In genomic region chr17:71793550-71793949, GRCh38 we compare ENCODE assay signal across 23 cellular contexts.
"Had no signal": no experiment of that assay in that cellular context is flagged by ENCODE, and none has a peak within 500 bp of the region (broad histone marks: within the 10 kb centered on the region; RNA-seq: fewer than 3 reads in every experiment).

No MANE protein-coding gene starts in this region.

- H3K27me3 ChIP-seq: cardiac muscle cell, dorsolateral prefrontal cortex, gastroesophageal sphincter, heart left ventricle, ovary, right lobe of liver, transverse colon, uterus had no signal

- H3K4me1 ChIP-seq: gastroesophageal sphincter, heart left ventricle, psoas muscle, right lobe of liver, suprapubic skin, transverse colon, uterus had no signal

- H3K9me3 ChIP-seq: gastroesophageal sphincter, heart left ventricle, ovary, psoas muscle, right lobe of liver, suprapubic skin, transverse colon, uterus had no signal

- H3K36me3 Mint-ChIP-seq: activated naive CD8-positive, alpha-beta T cell treated with anti-CD3 and anti-CD28 coated beads, Interleukin-2, amount 10 ng/mL, durations not matched to agents 7 days and 5 days; naive thymus-derived CD8-positive, alpha-beta T cell; T-cell had no signal

- H3K4me3 ChIP-seq: cardiac muscle cell, dorsolateral prefrontal cortex, gastroesophageal sphincter, heart left ventricle, ovary, psoas muscle, right lobe of liver, smooth muscle cell, suprapubic skin, transverse colon, uterus had no signal

- DNase-seq: activated B cell treated with CpG ODN at 0.5 μM for 24 hours; activated CD4-positive, alpha-beta memory T cell treated with anti-CD3 and anti-CD28 coated beads, Interleukin-2, amount 10 ng/mL, durations not matched to agents 7 days and 5 days; activated CD4-positive, alpha-beta T cell treated with anti-CD3 and anti-CD28 coated beads for 48 hours; activated naive CD4-positive, alpha-beta T cell treated with Interleukin-2 at 50 U/mL for 16 hours; activated naive CD8-positive, alpha-beta T cell treated with anti-CD3 and anti-CD28 coated beads, Interleukin-2, amount 10 ng/mL, durations not matched to agents 7 days and 5 days; activated T-cell treated with anti-CD3 and anti-CD28 coated beads, Interleukin-2, amount 50 U/mL, for 24 hours; dorsolateral prefrontal cortex; heart left ventricle; mesendoderm; naive thymus-derived CD8-positive, alpha-beta T cell; ovary; psoas muscle; right lobe of liver; stimulated activated CD4-positive, alpha-beta T cell treated with anti-CD3 and anti-CD28 coated beads, Interleukin-4, amount 100 ng/mL, for 1 hour; stimulated activated naive CD8-positive, alpha-beta T cell treated with anti-CD3 and anti-CD28 coated beads, Interleukin-15, amount 100 ng/mL, for 72 hours; T-cell; transverse colon; uterus had no signal

- H3K4me2 ChIP-seq: smooth muscle cell had no signal

- ATAC-seq: gastroesophageal sphincter; heart left ventricle; naive thymus-derived CD8-positive, alpha-beta T cell; psoas muscle; right lobe of liver; stimulated activated naive CD8-positive, alpha-beta T cell treated with anti-CD3 and anti-CD28 coated beads, Interleukin-15, amount 100 ng/mL, for 72 hours; T-cell had no signal

- H3K27ac ChIP-seq: cardiac muscle cell, dorsolateral prefrontal cortex, gastroesophageal sphincter, heart left ventricle, ovary, psoas muscle, right lobe of liver, suprapubic skin, transverse colon, uterus had no signal

- H3K27me3 Mint-ChIP-seq: activated B cell treated with CpG ODN at 0.5 μM for 24 hours; activated CD4-positive, alpha-beta memory T cell treated with anti-CD3 and anti-CD28 coated beads, Interleukin-2, amount 10 ng/mL, durations not matched to agents 7 days and 5 days; activated naive CD8-positive, alpha-beta T cell treated with anti-CD3 and anti-CD28 coated beads, Interleukin-2, amount 10 ng/mL, durations not matched to agents 7 days and 5 days; activated T-cell treated with anti-CD3 and anti-CD28 coated beads, Interleukin-2, amount 50 U/mL, for 24 hours; stimulated activated naive CD8-positive, alpha-beta T cell treated with anti-CD3 and anti-CD28 coated beads, Interleukin-15, amount 100 ng/mL, for 72 hours; T-cell had no signal

- H3K27ac Mint-ChIP-seq: activated B cell treated with CpG ODN at 0.5 μM for 24 hours; activated CD4-positive, alpha-beta memory T cell treated with anti-CD3 and anti-CD28 coated beads, Interleukin-2, amount 10 ng/mL, durations not matched to agents 7 days and 5 days; activated naive CD8-positive, alpha-beta T cell treated with anti-CD3 and anti-CD28 coated beads, Interleukin-2, amount 10 ng/mL, durations not matched to agents 7 days and 5 days; activated T-cell treated with anti-CD3 and anti-CD28 coated beads, Interleukin-2, amount 50 U/mL, for 24 hours; activated T-helper 2 cell treated with anti-CD3 and anti-CD28 coated beads, Interferon-gamma antibody, Interleukin-2, Interleukin-4, amounts not matched to agents 10 μg/mL and 5 μg/mL and 100 μg/mL, durations not matched to agents 14 hours and 24 hours and 36 hours; naive thymus-derived CD8-positive, alpha-beta T cell; stimulated activated naive CD8-positive, alpha-beta T cell treated with anti-CD3 and anti-CD28 coated beads, Interleukin-15, amount 100 ng/mL, for 72 hours; T-cell had no signal

- H3K4me1 Mint-ChIP-seq: activated B cell treated with CpG ODN at 0.5 μM for 24 hours; activated CD4-positive, alpha-beta memory T cell treated with anti-CD3 and anti-CD28 coated beads, Interleukin-2, amount 10 ng/mL, durations not matched to agents 7 days and 5 days; activated naive CD8-positive, alpha-beta T cell treated with anti-CD3 and anti-CD28 coated beads, Interleukin-2, amount 10 ng/mL, durations not matched to agents 7 days and 5 days; naive thymus-derived CD8-positive, alpha-beta T cell; stimulated activated naive CD8-positive, alpha-beta T cell treated with anti-CD3 and anti-CD28 coated beads, Interleukin-15, amount 100 ng/mL, for 72 hours; T-cell had no signal

- H3K4me3 Mint-ChIP-seq: activated B cell treated with CpG ODN at 0.5 μM for 24 hours; activated CD4-positive, alpha-beta memory T cell treated with anti-CD3 and anti-CD28 coated beads, Interleukin-2, amount 10 ng/mL, durations not matched to agents 7 days and 5 days; activated naive CD8-positive, alpha-beta T cell treated with anti-CD3 and anti-CD28 coated beads, Interleukin-2, amount 10 ng/mL, durations not matched to agents 7 days and 5 days; activated T-cell treated with anti-CD3 and anti-CD28 coated beads, Interleukin-2, amount 50 U/mL, for 24 hours; naive thymus-derived CD8-positive, alpha-beta T cell; stimulated activated naive CD8-positive, alpha-beta T cell treated with anti-CD3 and anti-CD28 coated beads, Interleukin-15, amount 100 ng/mL, for 72 hours; T-cell had no signal

- H3K9me3 Mint-ChIP-seq: activated CD4-positive, alpha-beta memory T cell treated with anti-CD3 and anti-CD28 coated beads, Interleukin-2, amount 10 ng/mL, durations not matched to agents 7 days and 5 days had no signal

- H3K36me3 ChIP-seq: cardiac muscle cell, gastroesophageal sphincter, heart left ventricle, ovary, right lobe of liver, suprapubic skin, transverse colon, uterus had no signal
